Comparison of ENCODE assay signal across 1 cellular context in the genomic region with DNA sequence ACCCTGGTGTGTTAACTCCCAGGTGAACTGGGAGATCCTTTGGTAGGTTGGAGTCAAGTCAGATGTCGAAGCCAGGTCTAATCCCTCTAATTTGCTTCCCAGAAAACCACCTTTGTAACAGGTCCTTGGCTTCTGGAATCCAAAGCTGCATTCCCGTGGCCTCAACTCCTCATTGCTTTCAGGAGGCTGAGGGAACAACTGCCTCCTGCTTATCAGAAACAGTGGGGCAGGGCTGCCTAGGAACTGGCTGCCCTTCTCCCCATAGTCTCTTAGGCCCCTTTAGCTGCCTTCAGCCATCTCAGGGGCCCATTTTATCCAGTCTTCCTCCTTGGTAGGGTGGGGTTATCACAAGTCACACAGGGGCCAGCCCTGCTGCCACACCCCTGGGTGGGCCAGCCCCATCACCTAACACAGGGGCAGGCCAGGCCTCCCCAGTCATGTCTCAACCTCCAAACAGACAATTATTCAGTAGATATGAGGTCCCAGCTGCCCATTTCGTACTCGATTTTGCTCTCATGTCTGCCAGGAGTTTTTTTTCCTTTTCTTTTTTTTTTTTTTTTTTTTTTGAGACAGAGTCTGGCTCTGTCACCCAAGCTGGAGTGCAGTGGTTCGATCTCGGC.
TF ChIP-seq lines count a peak whose summit lies in the region.

No MANE protein-coding gene starts in this region.

TF ChIP-seq in K562, 482 proteins besides CTCF, POLR2A, EP300 and RAD21:
- no peak for TF ChIP-seq ZBED1 (IDR thresholded peaks at IDR 0.05)
- TF ChIP-seq TAL1 (IDR thresholded peaks at IDR 0.05) = peak; percentile 16; the same call in 1 of the 2 replicates
- no peak for TF ChIP-seq NR2C2 (CRISPR knock-in tag; IDR thresholded peaks at IDR 0.05)
- no peak for TF ChIP-seq NR2C2 (tag; IDR thresholded peaks at IDR 0.05)
- TF ChIP-seq, protein P1, sequence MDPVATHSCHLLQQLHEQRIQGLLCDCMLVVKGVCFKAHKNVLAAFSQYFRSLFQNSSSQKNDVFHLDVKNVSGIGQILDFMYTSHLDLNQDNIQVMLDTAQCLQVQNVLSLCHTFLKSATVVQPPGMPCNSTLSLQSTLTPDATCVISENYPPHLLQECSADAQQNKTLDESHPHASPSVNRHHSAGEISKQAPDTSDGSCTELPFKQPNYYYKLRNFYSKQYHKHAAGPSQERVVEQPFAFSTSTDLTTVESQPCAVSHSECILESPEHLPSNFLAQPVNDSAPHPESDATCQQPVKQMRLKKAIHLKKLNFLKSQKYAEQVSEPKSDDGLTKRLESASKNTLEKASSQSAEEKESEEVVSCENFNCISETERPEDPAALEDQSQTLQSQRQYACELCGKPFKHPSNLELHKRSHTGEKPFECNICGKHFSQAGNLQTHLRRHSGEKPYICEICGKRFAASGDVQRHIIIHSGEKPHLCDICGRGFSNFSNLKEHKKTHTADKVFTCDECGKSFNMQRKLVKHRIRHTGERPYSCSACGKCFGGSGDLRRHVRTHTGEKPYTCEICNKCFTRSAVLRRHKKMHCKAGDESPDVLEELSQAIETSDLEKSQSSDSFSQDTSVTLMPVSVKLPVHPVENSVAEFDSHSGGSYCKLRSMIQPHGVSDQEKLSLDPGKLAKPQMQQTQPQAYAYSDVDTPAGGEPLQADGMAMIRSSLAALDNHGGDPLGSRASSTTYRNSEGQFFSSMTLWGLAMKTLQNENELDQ (CRISPR knock-in tag; IDR thresholded peaks at IDR 0.05; ENCODE audit: borderline replicate concordance) = no peak
- no peak for TF ChIP-seq ZNF121 (CRISPR knock-in tag; conservative IDR thresholded peaks at IDR 0.05)
- TF ChIP-seq PRDM10 (IDR thresholded peaks at IDR 0.05; ENCODE audit: partially characterized antibody) = peak; percentile 91
- peak; percentile 76 for TF ChIP-seq CBFA2T3 (IDR thresholded peaks at IDR 0.05)
- TF ChIP-seq TBP (optimal IDR thresholded peaks at IDR 0.05; ENCODE audit: low read depth, low read length) = peak; percentile 19
- TF ChIP-seq NCOR1 (IDR thresholded peaks at IDR 0.05) = peak; percentile 57; the same call in 1 of the 2 replicates
- TF ChIP-seq TCF3 (CRISPR knock-in tag; IDR thresholded peaks at IDR 0.05) = peak; percentile 20; the same call in 1 of the 2 replicates
- peak; percentile 14; the same call in 1 of the 2 replicates for TF ChIP-seq ARID1B (IDR thresholded peaks at IDR 0.05)
- no peak for TF ChIP-seq ZNF408 (CRISPR knock-in tag; IDR thresholded peaks at IDR 0.05; ENCODE audit: low read depth)
- TF ChIP-seq ZFX (CRISPR knock-in tag; IDR thresholded peaks at IDR 0.05) = no peak
- TF ChIP-seq TCFL5 (CRISPR knock-in tag; conservative IDR thresholded peaks at IDR 0.05) = no peak
- TF ChIP-seq ZBTB7A (IDR thresholded peaks at IDR 0.05; ENCODE audit: borderline replicate concordance, control insufficient read depth, low read depth, low read length) = peak; percentile 54; the same call in 1 of the 2 replicates
- peak; percentile 57 for TF ChIP-seq CBFA2T2 (conservative IDR thresholded peaks at IDR 0.05)
